17 cellular contexts compared by ENCODE assay signal in genomic region chr3:27307566-27307965, GRCh38.
DNase-seq lines count a peak whose midpoint lies in the region; ATAC-seq, FAIRE-seq and TF ChIP-seq lines count a peak whose summit lies in the region.
"Had no signal": no experiment of that assay in that cellular context is flagged by ENCODE, and none has a peak within 500 bp of the region (broad histone marks: within the 10 kb centered on the region; RNA-seq: fewer than 3 reads in every experiment).

No MANE protein-coding gene starts in this region.

- DNase-seq in DMS53 treated with DMSO at 0.1 percent for 48 hours (lab: John Stamatoyannopoulos, UW; ENCODE audit: unreplicated experiment) (peak; percentile 10), LNCaP clone FGC (ENCODE audit: low read depth) (peak; percentile 36), K562 (ENCODE audit: extremely low read depth in 1 of 4, low spot score in 3 of 4) (no peak), suprapubic skin (ENCODE audit: low spot score in 2 of 2) (no peak), lower lobe of right lung (no peak)
- no peak for DNase-seq in stimulated activated CD4-positive, alpha-beta T cell treated with anti-CD3 and anti-CD28 coated beads, Interleukin-2, amount 100 ng/mL, for 24 hours
- DNase-seq: AML-193; Caco-2; CD8-positive, alpha-beta memory T cell; GM23248; KBM-7 had no signal

- no peak overlapping the region for H3K9ac ChIP-seq in K562 (ENCODE audit: insufficient read depth in 1 of 2, low read depth in 2 of 2, low read length in 2 of 2)
- H3K9ac ChIP-seq: BLaER1, GM23248 had no signal

- H3K79me2 ChIP-seq in K562 (ENCODE audit: control insufficient read depth, insufficient read depth, low read length): no peaks in the 10 kb centered on the region

- FAIRE-seq in K562 (lab: Jason Lieb, UNC): no peak
- FAIRE-seq: GM18507, H54, HTR-8/SVneo had no signal

- no peaks in the 10 kb centered on the region for H3K9me1 ChIP-seq in K562 (ENCODE audit: control insufficient read depth, insufficient read depth, low read length)

- no peak overlapping the region for H3K27ac ChIP-seq in K562 (ENCODE audit: extremely low read depth, low read depth, low read length)
- no peak overlapping the region for H3K27ac ChIP-seq in suprapubic skin
- H3K27ac ChIP-seq in lower lobe of right lung: no peak overlapping the region
- H3K27ac ChIP-seq: BLaER1, GM23248 had no signal

- H3K36me3 ChIP-seq in K562 (ENCODE audit: control insufficient read depth, insufficient read depth, low read length): no peaks in the 10 kb centered on the region
- no peaks in the 10 kb centered on the region for H3K36me3 ChIP-seq in suprapubic skin
- no peaks in the 10 kb centered on the region for H3K36me3 ChIP-seq in lower lobe of right lung
- H3K36me3 ChIP-seq: BLaER1 had no signal

- H3K4me2 ChIP-seq in K562 (ENCODE audit: insufficient read depth, low read length): no peak overlapping the region
- H3K4me2 ChIP-seq: BLaER1 had no signal

- no peaks in the 10 kb centered on the region for H3K27me3 ChIP-seq in K562 (ENCODE audit: control insufficient read depth in 2 of 2, insufficient read depth in 2 of 2, low read length in 2 of 2)
- no peaks in the 10 kb centered on the region for H3K27me3 ChIP-seq in suprapubic skin
- no peaks in the 10 kb centered on the region for H3K27me3 ChIP-seq in lower lobe of right lung (ENCODE audit: low read depth)
- H3K27me3 ChIP-seq: BLaER1 had no signal

- ATAC-seq in K562 (no peak), lower lobe of right lung (no peak), GM19455 (IDR thresholded peaks at IDR 0.05; ENCODE audit: unreplicated experiment) (no peak)
- ATAC-seq: HCT116 had no signal

- WGBS in K562 (ENCODE audit: insufficient coverage, low coverage, missing lambda C conversion rate): 0% methylated on average over 1 of the region's 1 CpG
- WGBS in suprapubic skin: 80% methylated on average over 1 of the region's 1 CpG

- BruUV-seq in K562 (replicated peaks; lab: Mats Ljungman, UMichigan): no TSS peak

- H3K4me1 ChIP-seq in K562 (replicated peaks in 1 of 2; ENCODE audit: control insufficient read depth in 2 of 2, insufficient read depth in 2 of 2, low read length in 2 of 2): no peaks in the 10 kb centered on the region
- H3K4me1 ChIP-seq in suprapubic skin: no peaks in the 10 kb centered on the region
- H3K4me1 ChIP-seq in lower lobe of right lung: no peaks in the 10 kb centered on the region
- H3K4me1 ChIP-seq: BLaER1, Caco-2 had no signal

- no peak overlapping the region for H2AFZ ChIP-seq in K562 (ENCODE audit: low read depth, low read length)
- H2AFZ ChIP-seq: GM23248 had no signal

- H4K20me1 ChIP-seq in K562 (replicated peaks; ENCODE audit: control insufficient read depth, insufficient read depth, low read length): no peaks in the 10 kb centered on the region
- H4K20me1 ChIP-seq: BLaER1 had no signal

- TF ChIP-seq CTCF in LNCaP clone FGC (IDR thresholded peaks at IDR 0.05; ENCODE audit: control insufficient read depth, extremely low read depth, insufficient read depth) (no peak), K562 (IDR thresholded peaks at IDR 0.05 in 2 of 3, conservative IDR thresholded peaks at IDR 0.05 in 1 of 3; ENCODE audit: insufficient read depth in 2 of 3, low read depth in 1 of 3, low read length in 3 of 3) (no peak), suprapubic skin (IDR thresholded peaks at IDR 0.05) (no peak), lower lobe of right lung (IDR thresholded peaks at IDR 0.05) (no peak)

- TF ChIP-seq POLR2A in K562 (conservative IDR thresholded peaks at IDR 0.05): no peak
- TF ChIP-seq POLR2A in suprapubic skin (IDR thresholded peaks at IDR 0.05): no peak

- H3K4me3 ChIP-seq in LNCaP clone FGC (ENCODE audit: low read depth, low read length) (no peak overlapping the region), K562 (no peak overlapping the region), suprapubic skin (no peak overlapping the region), lower lobe of right lung (no peak overlapping the region)
- H3K4me3 ChIP-seq: BLaER1, GM23248 had no signal

- intact Hi-C loops in K562 (cut with micrococcal nuclease): no loop called here
- intact Hi-C loops in lower lobe of right lung (cut with DNase I): no loop called here

- POLR2A ChIA-PET in K562 (lab: Yijun Ruan, JAX): no interaction called here

- TF ChIP-seq EP300 in K562 (IDR thresholded peaks at IDR 0.05; ENCODE audit: low read length): no peak
- TF ChIP-seq EP300 in suprapubic skin (IDR thresholded peaks at IDR 0.05): no peak

- in situ Hi-C loops in K562 (cut with MboI): no loop called here

- CTCF ChIA-PET in K562 (lab: Yijun Ruan, JAX; ENCODE audit: low intra/inter-chr PET ratio): no interaction called here

- no peak for TF ChIP-seq RAD21 in K562 (CRISPR knock-in tag; conservative IDR thresholded peaks at IDR 0.05 in 1 of 2, IDR thresholded peaks at IDR 0.05 in 1 of 2)

- H3K9me3 ChIP-seq in K562 (replicated peaks; ENCODE audit: control insufficient read depth, insufficient read depth, low read depth, low read length) (no peaks in the 10 kb centered on the region; the same call in 1 of the 2 replicates), suprapubic skin (no peaks in the 10 kb centered on the region), lower lobe of right lung (no peaks in the 10 kb centered on the region)
- H3K9me3 ChIP-seq: BLaER1, Caco-2 had no signal

TF ChIP-seq in K562, 482 proteins besides CTCF, POLR2A, EP300 and RAD21:
- TF ChIP-seq ZFX (CRISPR knock-in tag; IDR thresholded peaks at IDR 0.05) (no peak), ZBTB1 (CRISPR knock-in tag; IDR thresholded peaks at IDR 0.05; ENCODE audit: borderline replicate concordance, low read depth) (no peak), C11orf30 (IDR thresholded peaks at IDR 0.05; ENCODE audit: low read depth) (peak; percentile 17; the same call in 1 of the 2 replicates), MAFF (IDR thresholded peaks at IDR 0.05; ENCODE audit: low read length) (peak; percentile 17; the same call in 1 of the 2 replicates), RBM14 (IDR thresholded peaks at IDR 0.05; ENCODE audit: borderline replicate concordance, insufficient read depth, low read depth, low read length) (no peak), ZNF316 (IDR thresholded peaks at IDR 0.05) (peak; percentile 77)
- TF ChIP-seq, protein P1, sequence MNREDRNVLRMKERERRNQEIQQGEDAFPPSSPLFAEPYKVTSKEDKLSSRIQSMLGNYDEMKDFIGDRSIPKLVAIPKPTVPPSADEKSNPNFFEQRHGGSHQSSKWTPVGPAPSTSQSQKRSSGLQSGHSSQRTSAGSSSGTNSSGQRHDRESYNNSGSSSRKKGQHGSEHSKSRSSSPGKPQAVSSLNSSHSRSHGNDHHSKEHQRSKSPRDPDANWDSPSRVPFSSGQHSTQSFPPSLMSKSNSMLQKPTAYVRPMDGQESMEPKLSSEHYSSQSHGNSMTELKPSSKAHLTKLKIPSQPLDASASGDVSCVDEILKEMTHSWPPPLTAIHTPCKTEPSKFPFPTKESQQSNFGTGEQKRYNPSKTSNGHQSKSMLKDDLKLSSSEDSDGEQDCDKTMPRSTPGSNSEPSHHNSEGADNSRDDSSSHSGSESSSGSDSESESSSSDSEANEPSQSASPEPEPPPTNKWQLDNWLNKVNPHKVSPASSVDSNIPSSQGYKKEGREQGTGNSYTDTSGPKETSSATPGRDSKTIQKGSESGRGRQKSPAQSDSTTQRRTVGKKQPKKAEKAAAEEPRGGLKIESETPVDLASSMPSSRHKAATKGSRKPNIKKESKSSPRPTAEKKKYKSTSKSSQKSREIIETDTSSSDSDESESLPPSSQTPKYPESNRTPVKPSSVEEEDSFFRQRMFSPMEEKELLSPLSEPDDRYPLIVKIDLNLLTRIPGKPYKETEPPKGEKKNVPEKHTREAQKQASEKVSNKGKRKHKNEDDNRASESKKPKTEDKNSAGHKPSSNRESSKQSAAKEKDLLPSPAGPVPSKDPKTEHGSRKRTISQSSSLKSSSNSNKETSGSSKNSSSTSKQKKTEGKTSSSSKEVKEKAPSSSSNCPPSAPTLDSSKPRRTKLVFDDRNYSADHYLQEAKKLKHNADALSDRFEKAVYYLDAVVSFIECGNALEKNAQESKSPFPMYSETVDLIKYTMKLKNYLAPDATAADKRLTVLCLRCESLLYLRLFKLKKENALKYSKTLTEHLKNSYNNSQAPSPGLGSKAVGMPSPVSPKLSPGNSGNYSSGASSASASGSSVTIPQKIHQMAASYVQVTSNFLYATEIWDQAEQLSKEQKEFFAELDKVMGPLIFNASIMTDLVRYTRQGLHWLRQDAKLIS (CRISPR knock-in tag; IDR thresholded peaks at IDR 0.05): no peak
TF ChIP-seq in K562: peak in this region for 3.

Comparison
In these comparisons a context has a peak if more than half of its experiments do, and no peak if none do; other contexts are left out.
1. DNase-seq: peak in DMS53 treated with DMSO at 0.1 percent for 48 hours (single experiment) and LNCaP clone FGC (single experiment); none in K562 (0 of 4), suprapubic skin (0 of 2), stimulated activated CD4-positive, alpha-beta T cell treated with anti-CD3 and anti-CD28 coated beads, Interleukin-2, amount 100 ng/mL, for 24 hours (0 of 2) and lower lobe of right lung (single experiment).